2 cellular contexts compared by ENCODE assay signal in the genomic region with DNA sequence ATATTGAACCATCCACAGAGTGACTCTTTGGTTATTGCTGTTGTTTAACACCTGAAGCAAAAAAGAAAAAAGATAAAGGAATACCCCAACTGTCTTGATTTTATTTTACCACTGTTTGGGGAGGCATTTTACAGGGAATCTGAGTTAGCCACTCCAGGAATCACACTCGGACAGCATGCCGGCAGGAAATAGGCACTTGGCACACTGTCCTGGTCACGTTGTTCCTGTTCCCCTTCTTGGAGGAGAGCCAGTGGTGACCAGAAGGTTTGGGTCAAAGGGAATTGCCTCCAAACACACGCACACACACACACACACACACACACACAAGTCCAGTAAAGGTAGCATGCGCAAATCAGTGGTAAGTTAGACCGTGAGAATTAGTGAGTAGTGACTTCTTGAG.
TF ChIP-seq lines count a peak whose summit lies in the region.

No MANE protein-coding gene starts in this region.

TF ChIP-seq in GM23338, 12 proteins besides CTCF, POLR2A, EP300 and RAD21 (continues in another document):
- TF ChIP-seq EZH2 (IDR thresholded peaks at IDR 0.05; ENCODE audit: low read depth, unreplicated experiment): no peak
- no peak for TF ChIP-seq POLR2AphosphoS5 (IDR thresholded peaks at IDR 0.05; ENCODE audit: low read depth)
- TF ChIP-seq JUNB (IDR thresholded peaks at IDR 0.05; ENCODE audit: unreplicated experiment): no peak
- no peak for TF ChIP-seq ZNF114 (CRISPR knock-in tag; IDR thresholded peaks at IDR 0.05)
- TF ChIP-seq, protein P1, sequence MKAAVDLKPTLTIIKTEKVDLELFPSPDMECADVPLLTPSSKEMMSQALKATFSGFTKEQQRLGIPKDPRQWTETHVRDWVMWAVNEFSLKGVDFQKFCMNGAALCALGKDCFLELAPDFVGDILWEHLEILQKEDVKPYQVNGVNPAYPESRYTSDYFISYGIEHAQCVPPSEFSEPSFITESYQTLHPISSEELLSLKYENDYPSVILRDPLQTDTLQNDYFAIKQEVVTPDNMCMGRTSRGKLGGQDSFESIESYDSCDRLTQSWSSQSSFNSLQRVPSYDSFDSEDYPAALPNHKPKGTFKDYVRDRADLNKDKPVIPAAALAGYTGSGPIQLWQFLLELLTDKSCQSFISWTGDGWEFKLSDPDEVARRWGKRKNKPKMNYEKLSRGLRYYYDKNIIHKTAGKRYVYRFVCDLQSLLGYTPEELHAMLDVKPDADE (IDR thresholded peaks at IDR 0.05): no peak
- no peak for TF ChIP-seq EZH2phosphoT487 (IDR thresholded peaks at IDR 0.05; ENCODE audit: unreplicated experiment)
- TF ChIP-seq NANOG (IDR thresholded peaks at IDR 0.05; ENCODE audit: borderline replicate concordance): no peak
- TF ChIP-seq, protein P2, sequence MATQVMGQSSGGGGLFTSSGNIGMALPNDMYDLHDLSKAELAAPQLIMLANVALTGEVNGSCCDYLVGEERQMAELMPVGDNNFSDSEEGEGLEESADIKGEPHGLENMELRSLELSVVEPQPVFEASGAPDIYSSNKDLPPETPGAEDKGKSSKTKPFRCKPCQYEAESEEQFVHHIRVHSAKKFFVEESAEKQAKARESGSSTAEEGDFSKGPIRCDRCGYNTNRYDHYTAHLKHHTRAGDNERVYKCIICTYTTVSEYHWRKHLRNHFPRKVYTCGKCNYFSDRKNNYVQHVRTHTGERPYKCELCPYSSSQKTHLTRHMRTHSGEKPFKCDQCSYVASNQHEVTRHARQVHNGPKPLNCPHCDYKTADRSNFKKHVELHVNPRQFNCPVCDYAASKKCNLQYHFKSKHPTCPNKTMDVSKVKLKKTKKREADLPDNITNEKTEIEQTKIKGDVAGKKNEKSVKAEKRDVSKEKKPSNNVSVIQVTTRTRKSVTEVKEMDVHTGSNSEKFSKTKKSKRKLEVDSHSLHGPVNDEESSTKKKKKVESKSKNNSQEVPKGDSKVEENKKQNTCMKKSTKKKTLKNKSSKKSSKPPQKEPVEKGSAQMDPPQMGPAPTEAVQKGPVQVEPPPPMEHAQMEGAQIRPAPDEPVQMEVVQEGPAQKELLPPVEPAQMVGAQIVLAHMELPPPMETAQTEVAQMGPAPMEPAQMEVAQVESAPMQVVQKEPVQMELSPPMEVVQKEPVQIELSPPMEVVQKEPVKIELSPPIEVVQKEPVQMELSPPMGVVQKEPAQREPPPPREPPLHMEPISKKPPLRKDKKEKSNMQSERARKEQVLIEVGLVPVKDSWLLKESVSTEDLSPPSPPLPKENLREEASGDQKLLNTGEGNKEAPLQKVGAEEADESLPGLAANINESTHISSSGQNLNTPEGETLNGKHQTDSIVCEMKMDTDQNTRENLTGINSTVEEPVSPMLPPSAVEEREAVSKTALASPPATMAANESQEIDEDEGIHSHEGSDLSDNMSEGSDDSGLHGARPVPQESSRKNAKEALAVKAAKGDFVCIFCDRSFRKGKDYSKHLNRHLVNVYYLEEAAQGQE (IDR thresholded peaks at IDR 0.05; ENCODE audit: unreplicated experiment): no peak
- no peak for TF ChIP-seq ZNF462 (CRISPR knock-in tag; IDR thresholded peaks at IDR 0.05)
- no peak for TF ChIP-seq STAT1 (IDR thresholded peaks at IDR 0.05; ENCODE audit: unreplicated experiment)

TF ChIP-seq in IMR-90, 13 proteins besides CTCF, POLR2A, EP300 and RAD21:
- no peak for TF ChIP-seq BHLHE40 (IDR thresholded peaks at IDR 0.05; ENCODE audit: low read depth, low read length)
- TF ChIP-seq NFE2L2 (IDR thresholded peaks at IDR 0.05; ENCODE audit: low read depth, low read length): no peak
- TF ChIP-seq ELK1 (IDR thresholded peaks at IDR 0.05; ENCODE audit: borderline replicate concordance, low read depth, low read length): no peak
- TF ChIP-seq MXI1 (IDR thresholded peaks at IDR 0.05; ENCODE audit: borderline replicate concordance, low read depth, low read length): no peak
- TF ChIP-seq CEBPB (IDR thresholded peaks at IDR 0.05; ENCODE audit: low read depth, low read length): no peak
- no peak for TF ChIP-seq RCOR1 (IDR thresholded peaks at IDR 0.05; ENCODE audit: insufficient replicate concordance, low read length)
